17 cellular contexts compared by ENCODE assay signal in the genomic region with DNA sequence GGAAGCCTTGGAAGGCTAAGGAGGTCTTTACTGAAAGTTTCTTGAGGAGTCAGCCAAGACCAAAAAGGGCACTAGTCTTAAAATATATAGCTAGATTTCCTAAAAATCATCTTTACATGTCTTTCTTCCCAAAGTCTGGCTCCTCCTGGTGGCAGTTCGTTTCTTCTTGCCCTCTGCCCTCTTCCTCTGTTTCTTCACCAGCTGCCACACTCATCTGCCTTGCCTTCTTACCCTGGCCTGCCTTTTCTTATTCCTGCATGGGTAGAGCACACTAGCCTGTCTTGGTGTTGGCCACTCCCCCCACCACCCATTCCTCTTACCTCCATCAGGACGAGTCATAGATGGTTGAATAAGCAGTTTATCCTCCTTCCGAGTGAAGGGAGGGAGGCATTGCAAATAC.
DNase-seq lines count a peak whose midpoint lies in the region; ATAC-seq and TF ChIP-seq lines count a peak whose summit lies in the region.
"Had no signal": no experiment of that assay in that cellular context is flagged by ENCODE, and none has a peak within 500 bp of the region (broad histone marks: within the 10 kb centered on the region; RNA-seq: fewer than 3 reads in every experiment).

No MANE protein-coding gene starts in this region.

- H3K27ac ChIP-seq in RWPE2 (ENCODE audit: poor library complexity, severe bottlenecking) = no peak overlapping the region
- H3K27ac ChIP-seq in esophagus squamous epithelium = no peak overlapping the region
- H3K27ac ChIP-seq: coronary artery, gastrocnemius medialis, RWPE1, sigmoid colon had no signal

- H3K27me3 ChIP-seq in RWPE2 (ENCODE audit: insufficient read depth, poor library complexity, severe bottlenecking) (no peaks in the 10 kb centered on the region), esophagus squamous epithelium (peaks cover 0 to 3% (median 0%) of the 10 kb centered on the region in 4 donors)
- H3K27me3 ChIP-seq: gastrocnemius medialis, sigmoid colon had no signal

- TF ChIP-seq POLR2A in esophagus squamous epithelium (IDR thresholded peaks at IDR 0.05) = no peak

- intact Hi-C loops in esophagus squamous epithelium (cut with DNase I) = loop anchor here (10.0 kb wide), 1 partner anchor 69 kb away; no protein-coding TSS in a partner anchor

- peak; percentile 31 for TF ChIP-seq CTCF in AG10803 (conservative IDR thresholded peaks at IDR 0.05; ENCODE audit: low read length)
- peak; percentile 23 for TF ChIP-seq CTCF in RWPE2 (IDR thresholded peaks at IDR 0.05; ENCODE audit: poor library complexity, severe bottlenecking)
- TF ChIP-seq CTCF in fibroblast of the aortic adventitia (IDR thresholded peaks at IDR 0.05; ENCODE audit: insufficient read depth, low read length) = peak; percentile 16
- TF ChIP-seq CTCF in esophagus squamous epithelium (IDR thresholded peaks at IDR 0.05) = peak in 1 of 6 experiments; percentile 33

- 46 to 58% methylated on average over 3 of the region's 3 CpGs for WGBS in esophagus squamous epithelium, 2 donors

- H3K36me3 ChIP-seq in RWPE2 (ENCODE audit: low read depth) (no peaks in the 10 kb centered on the region), esophagus squamous epithelium (no peaks in the 10 kb centered on the region)
- H3K36me3 ChIP-seq: gastrocnemius medialis, sigmoid colon had no signal

- no peak for DNase-seq in AG10803 (ENCODE audit: low read depth)
- peak; percentile 15 for DNase-seq in HCEC 1CT
- no peak for DNase-seq in RWPE2 (ENCODE audit: low spot score)
- peak; percentile 14 for DNase-seq in fibroblast of the aortic adventitia (ENCODE audit: low read depth)
- no peak for DNase-seq in NCI-H2107 treated with DMSO at 0.1 percent for 48 hours (lab: John Stamatoyannopoulos, UW; ENCODE audit: unreplicated experiment)
- DNase-seq in NCI-H524 treated with DMSO at 0.1 percent for 48 hours (lab: John Stamatoyannopoulos, UW) = no peak
- no peak for DNase-seq in esophagus squamous epithelium (lab: John Stamatoyannopoulos, UW)
- DNase-seq: CD4-positive, CD25-positive, alpha-beta regulatory T cell; gastrocnemius medialis; naive B cell; NCI-H1092 treated with DMSO at 0.1 percent for 48 hours; NCI-H510A; sigmoid colon; T1000 had no signal

- H3K4me3 ChIP-seq in AG10803 (ENCODE audit: low read length) = no peak overlapping the region
- no peak overlapping the region for H3K4me3 ChIP-seq in RWPE2 (ENCODE audit: severe bottlenecking)
- no peak overlapping the region for H3K4me3 ChIP-seq in fibroblast of the aortic adventitia (ENCODE audit: low read depth, low read length)
- no peak overlapping the region for H3K4me3 ChIP-seq in esophagus squamous epithelium
- H3K4me3 ChIP-seq: coronary artery, gastrocnemius medialis, sigmoid colon had no signal

- H3K9me3 ChIP-seq in RWPE2 (ENCODE audit: severe bottlenecking) (no peaks in the 10 kb centered on the region), esophagus squamous epithelium (no peaks in the 10 kb centered on the region)
- H3K9me3 ChIP-seq: gastrocnemius medialis, sigmoid colon had no signal

- H3K4me1 ChIP-seq in RWPE2 (ENCODE audit: insufficient read depth, poor library complexity, severe bottlenecking) (no peaks in the 10 kb centered on the region), esophagus squamous epithelium (peaks cover 0 to 26% (median 0%) of the 10 kb centered on the region in 3 donors)

- ATAC-seq in RWPE2 (ENCODE audit: low read depth) = no peak
- ATAC-seq in GM18873 (IDR thresholded peaks at IDR 0.05; ENCODE audit: low FRiP score, unreplicated experiment) = no peak
- ATAC-seq: gastrocnemius medialis had no signal

Comparison
In these comparisons a context has a peak if more than half of its experiments do, and no peak if none do; other contexts are left out.
1. DNase-seq: peak in HCEC 1CT (single experiment) and fibroblast of the aortic adventitia (single experiment); none in AG10803 (single experiment), RWPE2 (single experiment), NCI-H2107 treated with DMSO at 0.1 percent for 48 hours (single experiment), NCI-H524 treated with DMSO at 0.1 percent for 48 hours (single experiment) and esophagus squamous epithelium (single experiment).